11 cellular contexts compared by ENCODE assay signal in genomic region chr2:42954227-42954962, GRCh38.
DNase-seq lines count a peak whose midpoint lies in the region; ATAC-seq and TF ChIP-seq lines count a peak whose summit lies in the region.
"Had no signal": no experiment of that assay in that cellular context is flagged by ENCODE, and none has a peak within 500 bp of the region (broad histone marks: within the 10 kb centered on the region; RNA-seq: fewer than 3 reads in every experiment).

No MANE protein-coding gene starts in this region.

- TF ChIP-seq POLR2A in breast epithelium (IDR thresholded peaks at IDR 0.05) (no peak), esophagus muscularis mucosa (IDR thresholded peaks at IDR 0.05; ENCODE audit: low read depth) (no peak), uterus (IDR thresholded peaks at IDR 0.05) (no peak)

- no peak for TF ChIP-seq CTCF in breast epithelium (IDR thresholded peaks at IDR 0.05)
- TF ChIP-seq CTCF in MCF 10A (IDR thresholded peaks at IDR 0.05; ENCODE audit: unreplicated experiment) = no peak
- TF ChIP-seq CTCF in esophagus muscularis mucosa (IDR thresholded peaks at IDR 0.05) = no peak
- TF ChIP-seq CTCF in mesothelial cell of epicardium (IDR thresholded peaks at IDR 0.05; ENCODE audit: unreplicated experiment) = no peak
- no peak for TF ChIP-seq CTCF in uterus (IDR thresholded peaks at IDR 0.05)

- no peaks in the 10 kb centered on the region for H3K9me3 ChIP-seq in breast epithelium
- no peaks in the 10 kb centered on the region for H3K9me3 ChIP-seq in esophagus muscularis mucosa
- H3K9me3 ChIP-seq in uterus = no peaks in the 10 kb centered on the region

- no peak overlapping the region for H3K27ac Mint-ChIP-seq in MCF 10A (ENCODE audit: low read depth, unreplicated experiment)
- H3K27ac Mint-ChIP-seq in mesothelial cell of epicardium = peak overlapping the region; percentile 25
- H3K27ac Mint-ChIP-seq: activated CD4-positive, alpha-beta T cell treated with anti-CD3 and anti-CD28 coated beads for 36 hours had no signal

- intact Hi-C loops in breast epithelium (cut with DNase I; ENCODE audit: low total_unique reads) = no loop called here
- intact Hi-C loops in MCF 10A (cut with micrococcal nuclease) = no loop called here
- intact Hi-C loops in esophagus muscularis mucosa (cut with DNase I) = no loop called here
- intact Hi-C loops in uterus (cut with DNase I; ENCODE audit: low total_unique reads) = loop anchor here (10.0 kb wide), 1 partner anchor 530 kb away; no protein-coding TSS in a partner anchor

- H3K4me3 Mint-ChIP-seq in MCF 10A (ENCODE audit: unreplicated experiment) (no peak overlapping the region), mesothelial cell of epicardium (no peak overlapping the region)
- H3K4me3 Mint-ChIP-seq: activated CD4-positive, alpha-beta T cell treated with anti-CD3 and anti-CD28 coated beads for 36 hours had no signal

- 89% methylated on average over 13 of the region's 13 CpGs for WGBS in esophagus muscularis mucosa

- H3K27me3 Mint-ChIP-seq in MCF 10A (ENCODE audit: insufficient read depth, unreplicated experiment) (no peaks in the 10 kb centered on the region), mesothelial cell of epicardium (ENCODE audit: low read depth) (no peaks in the 10 kb centered on the region)
- H3K27me3 Mint-ChIP-seq: activated CD4-positive, alpha-beta T cell treated with anti-CD3 and anti-CD28 coated beads for 36 hours had no signal

- no peak for ATAC-seq in HG03159 (IDR thresholded peaks at IDR 0.05; ENCODE audit: unreplicated experiment)
- ATAC-seq in HG02981 (IDR thresholded peaks at IDR 0.05; ENCODE audit: unreplicated experiment) = no peak
- ATAC-seq: activated CD4-positive, alpha-beta T cell treated with anti-CD3 and anti-CD28 coated beads for 36 hours had no signal

- H3K36me3 Mint-ChIP-seq in MCF 10A (ENCODE audit: insufficient read depth, unreplicated experiment) (no peaks in the 10 kb centered on the region), mesothelial cell of epicardium (no peaks in the 10 kb centered on the region)

- TF ChIP-seq EP300 in esophagus muscularis mucosa (IDR thresholded peaks at IDR 0.05) = no peak

- POLR2A ChIA-PET in MCF 10A (lab: Yijun Ruan, JAX) = no interaction called here

- no TSS peak for BruUV-seq in MCF 10A (replicated peaks; lab: Mats Ljungman, UMichigan)

- H3K27ac ChIP-seq in breast epithelium (peak overlapping the region; percentile 34 to 67), esophagus muscularis mucosa (replicated peaks in 1 of 4) (peak overlapping the region; percentile 0 to 54 (median 31)), uterus (peak overlapping the region; percentile 35 to 70)

- H3K9me3 Mint-ChIP-seq in MCF 10A (ENCODE audit: unreplicated experiment) = no peaks in the 10 kb centered on the region
- no peaks in the 10 kb centered on the region for H3K9me3 Mint-ChIP-seq in mesothelial cell of epicardium

- CTCF ChIA-PET in MCF 10A (lab: Yijun Ruan, JAX) = interaction anchor here (0.6 to 1.2 kb wide), 4 partner anchors 9 to 1525 kb away, joined by 3 to 6 read pairs (median 3); no protein-coding TSS in a partner anchor

- H3K4me3 ChIP-seq in breast epithelium (no peak overlapping the region), esophagus muscularis mucosa (no peak overlapping the region), uterus (no peak overlapping the region)

- H3K4me1 Mint-ChIP-seq in MCF 10A (ENCODE audit: insufficient read depth, unreplicated experiment) = peaks cover 32% of the 10 kb centered on the region
- peaks cover 4% of the 10 kb centered on the region for H3K4me1 Mint-ChIP-seq in mesothelial cell of epicardium
- H3K4me1 Mint-ChIP-seq: activated CD4-positive, alpha-beta T cell treated with anti-CD3 and anti-CD28 coated beads for 36 hours had no signal

- DNase-seq in breast epithelium (ENCODE audit: low spot score in 2 of 2) (no peak), MCF 10A (ENCODE audit: unreplicated experiment) (no peak), esophagus muscularis mucosa (ENCODE audit: extremely low spot score) (no peak), mesothelial cell of epicardium (ENCODE audit: low spot score in 2 of 2, unreplicated experiment in 2 of 2) (no peak), uterus (no peak), HK-2 (ENCODE audit: unreplicated experiment) (no peak)
- DNase-seq: activated CD4-positive, alpha-beta T cell treated with anti-CD3 and anti-CD28 coated beads for 36 hours; activated naive CD4-positive, alpha-beta T cell; KBM-7 had no signal

- peaks cover 0 to 2% of the 10 kb centered on the region in 2 donors for H3K4me1 ChIP-seq in breast epithelium
- peaks cover 25 to 55% (median 46%) of the 10 kb centered on the region in 4 donors for H3K4me1 ChIP-seq in esophagus muscularis mucosa
- peaks cover 14 to 24% of the 10 kb centered on the region in 2 donors for H3K4me1 ChIP-seq in uterus

- no peaks in the 10 kb centered on the region for H3K27me3 ChIP-seq in breast epithelium
- H3K27me3 ChIP-seq in esophagus muscularis mucosa = no peaks in the 10 kb centered on the region
- no peaks in the 10 kb centered on the region for H3K27me3 ChIP-seq in uterus

- H3K36me3 ChIP-seq in breast epithelium (no peaks in the 10 kb centered on the region), esophagus muscularis mucosa (no peaks in the 10 kb centered on the region), uterus (no peaks in the 10 kb centered on the region)
